8 cellular contexts compared by ENCODE assay signal in the genomic region with DNA sequence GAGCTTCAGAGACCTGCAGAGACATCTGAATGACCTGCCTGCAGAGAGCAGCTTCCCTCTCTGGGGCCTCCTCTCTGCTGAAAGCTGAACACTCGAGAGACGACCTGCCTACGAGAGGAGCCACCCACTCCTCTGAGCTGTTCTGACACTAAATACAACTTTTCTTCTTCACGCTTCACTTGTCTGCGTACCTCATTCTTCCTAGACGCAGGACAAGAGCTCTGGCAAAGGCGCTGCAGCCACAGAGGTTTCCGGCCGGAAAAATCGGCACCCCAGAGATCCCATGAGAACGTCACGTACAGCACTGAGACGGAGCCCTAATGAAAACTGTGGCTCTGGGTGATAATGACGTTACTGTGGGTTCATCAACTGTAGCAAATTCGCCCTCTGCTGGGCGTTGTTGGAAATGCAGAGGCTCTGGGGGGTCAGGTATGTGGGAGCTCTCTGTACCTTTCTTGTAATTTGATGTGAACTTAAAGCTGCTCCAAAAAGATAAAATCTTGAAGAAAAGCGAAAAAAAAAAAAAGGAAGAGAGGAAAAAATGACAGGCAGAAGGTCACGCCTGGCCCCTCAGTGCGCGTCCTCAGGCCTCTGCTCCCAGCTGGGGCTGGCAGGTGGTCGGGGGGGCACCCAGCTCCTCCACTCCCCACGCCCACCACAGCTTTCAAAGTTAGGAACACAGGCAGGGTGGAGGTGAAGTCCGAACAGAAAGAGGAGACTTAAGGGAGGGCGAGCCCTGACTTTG.
A peak's percentile ranks its signal among the peaks of the same experiment; 100 is the strongest.
DNase-seq lines count a peak whose midpoint lies in the region; ATAC-seq and TF ChIP-seq lines count a peak whose summit lies in the region.

No MANE protein-coding gene starts in this region.

- peak overlapping the region; percentile 80 for H3K27ac Mint-ChIP-seq in T-helper 17 cell

- TF ChIP-seq CTCF in GM12864 (IDR thresholded peaks at IDR 0.05; ENCODE audit: low read depth, low read length, missing control alignments) = peak; percentile 87

- ATAC-seq in HG02610 (IDR thresholded peaks at IDR 0.05; ENCODE audit: unreplicated experiment) = peak; percentile 79
- ATAC-seq in T-helper 17 cell = peak; percentile 89
- peak; percentile 91 for ATAC-seq in sciatic nerve

- intact Hi-C loops in sciatic nerve (cut with DNase I) = no loop called here

- peak overlapping the region; percentile 32 for H3K4me3 ChIP-seq in GM12864 (ENCODE audit: low read depth, low read length)

- H3K4me1 Mint-ChIP-seq in T-helper 17 cell = peaks cover 13% of the 10 kb centered on the region

- DNase-seq in GM12864 (ENCODE audit: low read depth) (peak; percentile 66), NCI-H1048 (lab: John Stamatoyannopoulos, UW) (peak; percentile 55), T-helper 17 cell (peak; percentile 68 to 91 (median 70)), anterior cingulate cortex (lab: John Stamatoyannopoulos, UW) (peak in 46 of 58 donors; percentile 6 to 81 (median 34)), hypothalamus (lab: John Stamatoyannopoulos, UW) (peak in 42 of 51 donors; percentile 5 to 76 (median 48)), sciatic nerve (ENCODE audit: low spot score) (peak; percentile 91), DMS114 treated with DMSO at 0.1 percent for 48 hours (lab: John Stamatoyannopoulos, UW; ENCODE audit: unreplicated experiment) (no peak)

- peak overlapping the region; percentile 93 for H3K4me3 Mint-ChIP-seq in T-helper 17 cell

- H3K36me3 Mint-ChIP-seq in T-helper 17 cell (ENCODE audit: low read depth) = no peaks in the 10 kb centered on the region

- H3K27me3 Mint-ChIP-seq in T-helper 17 cell = no peaks in the 10 kb centered on the region

- peaks cover 4% of the 10 kb centered on the region for H3K9me3 ChIP-seq in T-helper 17 cell (ENCODE audit: control insufficient read depth, low read length, poor library complexity, severe bottlenecking)
